ENCODE assay signal across 21 cellular contexts in genomic region chr5:93573627-93573974, GRCh38. TPM values are rescaled to one million over a fixed set of nuclear protein-coding genes. Genes with fewer than 3 reads are reported as not detected.
DNase-seq lines count a peak whose midpoint lies in the region; ATAC-seq, FAIRE-seq and TF ChIP-seq lines count a peak whose summit lies in the region.
"Had no signal": no experiment of that assay in that cellular context is flagged by ENCODE, and none has a peak within 500 bp of the region (broad histone marks: within the 10 kb centered on the region; RNA-seq: fewer than 3 reads in every experiment).

No MANE protein-coding gene starts in this region.

- no TSS peak for BruUV-seq in GM12878 (replicated peaks; lab: Mats Ljungman, UMichigan)

- no peak for TF ChIP-seq RAD21 in GM12878 (IDR thresholded peaks at IDR 0.05; ENCODE audit: insufficient read depth, low read depth, low read length)

- H3K27ac Mint-ChIP-seq in activated naive CD4-positive, alpha-beta T cell treated with anti-CD3 and anti-CD28 coated beads, Interleukin-2, amount 10 ng/mL, durations not matched to agents 7 days and 5 days, result peak overlapping the region; percentile 39
- H3K27ac Mint-ChIP-seq: stimulated activated memory B cell treated with anti-CD40 and anti-IgM and Interleukin-4, amounts not matched to agents 10 μg/mL and 1 μg/mL and 100 μg/mL, for 72 hours had no signal

- peaks cover 13% of the 10 kb centered on the region for H3K4me1 Mint-ChIP-seq in activated naive CD4-positive, alpha-beta T cell treated with anti-CD3 and anti-CD28 coated beads, Interleukin-2, amount 10 ng/mL, durations not matched to agents 7 days and 5 days

- SMC1A ChIA-PET in GM12878 (lab: Charles Lee; ENCODE audit: uncharacterized antibody, unreplicated experiment), result no interaction called here

- H3K27me3 ChIP-seq in GM12878 (replicated peaks in 1 of 2; ENCODE audit: control insufficient read depth in 2 of 2, insufficient read depth in 2 of 2, low read length in 1 of 2), result peaks cover 18 to 36% of the 10 kb centered on the region in 2 experiments
- peaks cover 0 to 98% (median 54%) of the 10 kb centered on the region in 3 donors for H3K27me3 ChIP-seq in stomach
- peaks cover 92% of the 10 kb centered on the region for H3K27me3 ChIP-seq in lower lobe of right lung (ENCODE audit: low read depth)

- 7% methylated on average over 13 of the region's 13 CpGs for WGBS in GM12878 (ENCODE audit: insufficient coverage, insufficient replicate concordance, low lambda C conversion rate, missing lambda C conversion rate)
- WGBS in stomach, 5 donors, result 41 to 68% (median 55%) methylated on average over 13 of the region's 13 CpGs

- H3K79me2 ChIP-seq in GM12878 (ENCODE audit: control insufficient read depth, insufficient read depth, low read length), result no peaks in the 10 kb centered on the region

- no peak overlapping the region for H3K4me2 ChIP-seq in GM12878 (ENCODE audit: control insufficient read depth, insufficient read depth)

- H3K9me3 Mint-ChIP-seq in activated naive CD4-positive, alpha-beta T cell treated with anti-CD3 and anti-CD28 coated beads, Interleukin-2, amount 10 ng/mL, durations not matched to agents 7 days and 5 days, result no peaks in the 10 kb centered on the region
- H3K9me3 Mint-ChIP-seq: stimulated activated memory B cell treated with anti-CD40 and anti-IgM and Interleukin-4, amounts not matched to agents 10 μg/mL and 1 μg/mL and 100 μg/mL, for 72 hours had no signal

- no peaks in the 10 kb centered on the region for H3K36me3 ChIP-seq in GM12878 (ENCODE audit: control insufficient read depth in 2 of 2, insufficient read depth in 2 of 2, low read length in 1 of 2)
- no peaks in the 10 kb centered on the region for H3K36me3 ChIP-seq in kidney (ENCODE audit: control insufficient read depth in 1 of 2, insufficient read depth in 2 of 2, low read length in 2 of 2)
- H3K36me3 ChIP-seq in stomach, result no peaks in the 10 kb centered on the region
- no peaks in the 10 kb centered on the region for H3K36me3 ChIP-seq in lower lobe of right lung
- H3K36me3 ChIP-seq: cardiac muscle cell had no signal

- no peaks in the 10 kb centered on the region for H3K4me1 ChIP-seq in GM12878 (ENCODE audit: control insufficient read depth, insufficient read depth, low read length)
- no peaks in the 10 kb centered on the region for H3K4me1 ChIP-seq in kidney (ENCODE audit: control insufficient read depth in 1 of 2, insufficient read depth in 1 of 2, low read depth in 1 of 2, low read length in 2 of 2)
- peaks cover 8 to 66% (median 34%) of the 10 kb centered on the region in 4 donors for H3K4me1 ChIP-seq in stomach
- H3K4me1 ChIP-seq in lower lobe of right lung, result peaks cover 33% of the 10 kb centered on the region
- H3K4me1 ChIP-seq: foreskin keratinocyte had no signal

- ATAC-seq in GM12878 (no peak), lower lobe of right lung (no peak), GM19463 (IDR thresholded peaks at IDR 0.05; ENCODE audit: unreplicated experiment) (no peak)
- ATAC-seq: activated CD8-positive, alpha-beta memory T cell treated with anti-CD3 and anti-CD28 coated beads, Interleukin-2, amount 10 ng/mL, durations not matched to agents 7 days and 5 days; foreskin keratinocyte; SK-N-SH treated with all-trans-retinoic acid at 6 μM for 48 hours; stimulated activated memory B cell treated with anti-CD40 and anti-IgM and Interleukin-4, amounts not matched to agents 10 μg/mL and 1 μg/mL and 100 μg/mL, for 72 hours had no signal

- no peak overlapping the region for H2AFZ ChIP-seq in GM12878 (ENCODE audit: control insufficient read depth, low read depth, low read length)

- H3K4me3 Mint-ChIP-seq in activated naive CD4-positive, alpha-beta T cell treated with anti-CD3 and anti-CD28 coated beads, Interleukin-2, amount 10 ng/mL, durations not matched to agents 7 days and 5 days, result no peak overlapping the region
- H3K4me3 Mint-ChIP-seq: activated CD8-positive, alpha-beta memory T cell treated with anti-CD3 and anti-CD28 coated beads, Interleukin-2, amount 10 ng/mL, durations not matched to agents 7 days and 5 days; stimulated activated memory B cell treated with anti-CD40 and anti-IgM and Interleukin-4, amounts not matched to agents 10 μg/mL and 1 μg/mL and 100 μg/mL, for 72 hours had no signal

- POLR2A ChIA-PET in GM12878 (lab: Charles Lee), result no interaction called here

- peaks cover 2% of the 10 kb centered on the region for H3K36me3 Mint-ChIP-seq in activated naive CD4-positive, alpha-beta T cell treated with anti-CD3 and anti-CD28 coated beads, Interleukin-2, amount 10 ng/mL, durations not matched to agents 7 days and 5 days
- H3K36me3 Mint-ChIP-seq: CD4-positive, alpha-beta memory T cell; stimulated activated memory B cell treated with anti-CD40 and anti-IgM and Interleukin-4, amounts not matched to agents 10 μg/mL and 1 μg/mL and 100 μg/mL, for 72 hours had no signal

- RAD21 ChIA-PET in GM12878 (lab: Charles Lee; ENCODE audit: unreplicated experiment), result no interaction called here

- CTCF ChIA-PET in activated naive CD4-positive, alpha-beta T cell treated with anti-CD3 and anti-CD28 coated beads, Interleukin-2, amount 10 ng/mL, durations not matched to agents 7 days and 5 days (lab: Charles Lee), result interaction anchor here (1.2 kb wide), 1 partner anchor 34 kb away, joined by 3 read pairs; no protein-coding TSS in a partner anchor
- CTCF ChIA-PET in GM12878 (lab: Yijun Ruan, JAX), result no interaction called here

- intact Hi-C loops in GM12878 (cut with micrococcal nuclease; ENCODE audit: unreplicated experiment), result no loop called here
- intact Hi-C loops in kidney (cut with DNase I), result no loop called here
- intact Hi-C loops in stomach (cut with DNase I; ENCODE audit: low total_unique reads), result no loop called here
- intact Hi-C loops in lower lobe of right lung (cut with DNase I), result no loop called here

- TF ChIP-seq EP300 in GM12878 (IDR thresholded peaks at IDR 0.05; ENCODE audit: borderline replicate concordance in 1 of 2, control insufficient read depth in 1 of 2, low read depth in 2 of 2, low read length in 2 of 2), result no peak
- TF ChIP-seq EP300 in stomach (IDR thresholded peaks at IDR 0.05), result no peak

- no peaks in the 10 kb centered on the region; the same call in 1 of the 3 replicates for H3K9me3 ChIP-seq in GM12878 (replicated peaks; ENCODE audit: control insufficient read depth, insufficient read depth, low read length)
- H3K9me3 ChIP-seq in kidney (ENCODE audit: control insufficient read depth in 1 of 2, low read length in 2 of 2), result no peaks in the 10 kb centered on the region
- H3K9me3 ChIP-seq in stomach, result peaks cover 0 to 8% (median 0%) of the 10 kb centered on the region in 4 donors
- no peaks in the 10 kb centered on the region for H3K9me3 ChIP-seq in lower lobe of right lung

- TF ChIP-seq CTCF in GM12878 (IDR thresholded peaks at IDR 0.05 in 2 of 3, conservative IDR thresholded peaks at IDR 0.05 in 1 of 3; ENCODE audit: control insufficient read depth in 2 of 3, extremely low read depth in 1 of 3, insufficient read depth in 1 of 3, low read depth in 3 of 3, low read length in 3 of 3) (no peak), kidney (IDR thresholded peaks at IDR 0.05; ENCODE audit: borderline replicate concordance, extremely low read depth, insufficient read depth) (no peak), stomach (IDR thresholded peaks at IDR 0.05) (no peak), lower lobe of right lung (IDR thresholded peaks at IDR 0.05) (no peak)

- FAIRE-seq in GM12878 (lab: Jason Lieb, UNC) (no peak), kidney (lab: Jason Lieb, UNC) (no peak)

- DNase-seq in activated naive CD4-positive, alpha-beta T cell treated with anti-CD3 and anti-CD28 coated beads, Interleukin-2, amount 10 ng/mL, durations not matched to agents 7 days and 5 days, result no peak
- no peak for DNase-seq in activated naive CD4-positive, alpha-beta T cell treated with anti-CD3 and anti-CD28 coated beads, Interleukin-2, amount 50 U/mL, for 16 hours
- no peak for DNase-seq in GM12878 (ENCODE audit: low read depth, low spot score)
- no peak for DNase-seq in kidney
- no peak for DNase-seq in stomach
- DNase-seq in lower lobe of right lung, result no peak
- DNase-seq in activated CD8-positive, alpha-beta memory T cell treated with anti-CD3 and anti-CD28 coated beads, Interleukin-2, amount 50 U/mL, for 4 hours, result no peak
- DNase-seq: ACHN; activated CD8-positive, alpha-beta memory T cell treated with anti-CD3 and anti-CD28 coated beads, Interleukin-2, amount 10 ng/mL, durations not matched to agents 7 days and 5 days; activated naive CD4-positive, alpha-beta T cell treated with Interleukin-2 at 50 U/mL for 16 hours; CD4-positive, alpha-beta memory T cell; MM.1S; NCI-H2029; NCI-H526; occipital lobe had no signal

- H4K20me1 ChIP-seq in GM12878 (ENCODE audit: control insufficient read depth, insufficient read depth), result no peaks in the 10 kb centered on the region

- H3K27me3 Mint-ChIP-seq in activated naive CD4-positive, alpha-beta T cell treated with anti-CD3 and anti-CD28 coated beads, Interleukin-2, amount 10 ng/mL, durations not matched to agents 7 days and 5 days, result peaks cover 76% of the 10 kb centered on the region

- in situ Hi-C loops in GM12878 (cut with MboI), result no loop called here

- H3K9ac ChIP-seq in GM12878 (ENCODE audit: control insufficient read depth, insufficient read depth, low read length) (no peak overlapping the region), kidney (ENCODE audit: low read length in 2 of 2) (no peak overlapping the region)
- H3K9ac ChIP-seq: GM23248 had no signal

- TF ChIP-seq POLR2A in GM12878 (IDR thresholded peaks at IDR 0.05; ENCODE audit: low read depth, low read length), result no peak
- TF ChIP-seq POLR2A in stomach (IDR thresholded peaks at IDR 0.05), result no peak

- H3K4me3 ChIP-seq in GM12878 (no peak overlapping the region), kidney (ENCODE audit: low read length in 2 of 2) (peak overlapping the region in 1 of 2 donors; percentile 52), stomach (peak overlapping the region in 1 of 4 donors; percentile 5), lower lobe of right lung (no peak overlapping the region)
- H3K4me3 ChIP-seq: cardiac muscle cell had no signal

- H3K27ac ChIP-seq in GM12878 (ENCODE audit: control insufficient read depth, insufficient read depth) (no peak overlapping the region), kidney (ENCODE audit: low read depth in 2 of 2, low read length in 2 of 2) (peak overlapping the region; percentile 29 to 60), stomach (peak overlapping the region in 4 of 5 donors; percentile 38 to 91 (median 76)), lower lobe of right lung (no peak overlapping the region)
- H3K27ac ChIP-seq: cardiac muscle cell, foreskin keratinocyte, GM23248 had no signal

RNA-seq across cellular contexts. Expression of gene NR2F1-AS1, which starts 7.4 kb away (rescaled TPM):
- total RNA-seq in GM12878 (2013; cell fraction: nucleolus; rRNA removed), result 9.3 and 9.9 TPM in 2 replicates
- total RNA-seq in GM12878 (2014; rRNA removed) (0.38 and 0.85 TPM in 2 replicates), GM12878 (2014; rRNA removed; fragmentation: Illumina TruSeq; extraction: Trizol) (0.18 and 0.27 TPM in 2 replicates), GM12878 (2021) (0.19 and 0.62 TPM in 2 replicates), kidney (13.0 TPM), stomach (10 to 100 TPM in 4 of 5 donors, 1 to 10 TPM in 1; 4.3 to 40.8 (median 15.8) TPM), lower lobe of right lung (11.1 TPM)
- not detected for polyA plus RNA-seq in GM12878 (2011; ENCODE audit: low read depth)
- polyA plus RNA-seq in GM12878 (2011; rRNA removed) (0.23 and 0.30 TPM in 2 replicates), GM12878 (2014; fragmentation: Illumina TruSeq; extraction: Trizol) (0.18 TPM in 1 of 2 replicates, not detected in the other), GM12878 (2014; fragmentation: Nextera tagmentation; extraction: Ambion mirVana) (under 1 TPM; 0.26 to 0.31 TPM), GM12878 (2014; rRNA removed) (0.11 and 0.27 TPM in 2 replicates), GM12878 (2016; fragmentation: Nextera tagmentation; extraction: Ambion mirVana) (under 1 TPM; 0.11 to 0.50 TPM), kidney (ENCODE audit: insufficient read depth, low read depth, low replicate concordance) (16.0 TPM), stomach (10 to 100 TPM in 2 of 3 donors, 1 to 10 TPM in 1; 9.7 to 19.6 (median 12.7) TPM)
- 0.10 TPM in 1 of 2 replicates, not detected in the other for polyA plus RNA-seq in GM12878 (2011; cell fraction: cytosol; rRNA removed)
- 0.19 TPM in 1 of 2 replicates, not detected in the other for polyA plus RNA-seq in GM12878 (2011; cell fraction: nucleus; rRNA removed)
- 0.27 TPM in 1 of 2 replicates, not detected in the other for polyA plus RNA-seq in GM12878 (2012)
- 0.07 and 0.21 TPM in 2 replicates for polyA minus RNA-seq in GM12878 (2011; rRNA and poly(A)+ RNA removed)
- not detected in 2 replicates for polyA minus RNA-seq in GM12878 (2011; cell fraction: cytosol; rRNA and poly(A)+ RNA removed)
- polyA minus RNA-seq in GM12878 (2011; cell fraction: nucleus; rRNA and poly(A)+ RNA removed), result 0.38 TPM in 1 of 2 replicates, not detected in the other
- total RNA-seq: activated CD8-positive, alpha-beta memory T cell treated with anti-CD3 and anti-CD28 coated beads, Interleukin-2, amount 10 ng/mL, durations not matched to agents 7 days and 5 days; CD4-positive, alpha-beta memory T cell; foreskin keratinocyte had no signal
- polyA plus RNA-seq: CD4-positive, alpha-beta memory T cell; foreskin keratinocyte had no signal

RNA-seq across cellular contexts. Expression of gene NR2F1, which starts 9.4 kb away (rescaled TPM):
- not detected in 2 replicates for total RNA-seq in GM12878 (2013; cell fraction: nucleolus; rRNA removed)
- total RNA-seq in GM12878 (2014; rRNA removed), result 0.22 and 0.79 TPM in 2 replicates
- not detected in 2 replicates for total RNA-seq in GM12878 (2014; rRNA removed; fragmentation: Illumina TruSeq; extraction: Trizol)
- total RNA-seq in GM12878 (2021), result 0.32 and 0.36 TPM in 2 replicates
- not detected for polyA plus RNA-seq in GM12878 (2011; ENCODE audit: low read depth)
- 0.06 TPM in 1 of 2 replicates, not detected in the other for polyA plus RNA-seq in GM12878 (2011; rRNA removed)
- 0.09 and 0.10 TPM in 2 replicates for polyA plus RNA-seq in GM12878 (2011; cell fraction: cytosol; rRNA removed)
- polyA plus RNA-seq in GM12878 (2011; cell fraction: nucleus; rRNA removed), result 0.25 and 0.28 TPM in 2 replicates
- polyA plus RNA-seq in GM12878 (2012), result not detected in 2 replicates
- polyA plus RNA-seq in GM12878 (2014; fragmentation: Illumina TruSeq; extraction: Trizol), result not detected in 2 replicates
- polyA plus RNA-seq in GM12878 (2014; fragmentation: Nextera tagmentation; extraction: Ambion mirVana), result under 1 TPM in 1 of 2 experiments, not detected in 1; 0.04 TPM
- polyA plus RNA-seq in GM12878 (2014; rRNA removed), result not detected in 2 replicates
- not detected for polyA plus RNA-seq in GM12878 (2016; fragmentation: Nextera tagmentation; extraction: Ambion mirVana)
- 0.10 TPM in 1 of 2 replicates, not detected in the other for polyA minus RNA-seq in GM12878 (2011; rRNA and poly(A)+ RNA removed)
- 0.94 and 1.1 TPM in 2 replicates for polyA minus RNA-seq in GM12878 (2011; cell fraction: cytosol; rRNA and poly(A)+ RNA removed)
- 0.38 TPM in 1 of 2 replicates, not detected in the other for polyA minus RNA-seq in GM12878 (2011; cell fraction: nucleus; rRNA and poly(A)+ RNA removed)
- total RNA-seq in kidney, result 49.5 TPM
- 22.8 TPM for polyA plus RNA-seq in kidney (ENCODE audit: insufficient read depth, low read depth, low replicate concordance)
- 100 to 1,000 TPM in 1 of 5 donors, 10 to 100 TPM in 3, under 1 TPM in 1; 0.87 to 115 (median 20.4) TPM for total RNA-seq in stomach
- polyA plus RNA-seq in stomach, result 10 to 100 TPM; 10.7 to 25.7 (median 24.3) TPM
- total RNA-seq in lower lobe of right lung, result 42.6 TPM
- total RNA-seq: activated CD8-positive, alpha-beta memory T cell treated with anti-CD3 and anti-CD28 coated beads, Interleukin-2, amount 10 ng/mL, durations not matched to agents 7 days and 5 days; CD4-positive, alpha-beta memory T cell; foreskin keratinocyte had no signal
- polyA plus RNA-seq: CD4-positive, alpha-beta memory T cell; foreskin keratinocyte had no signal

Comparison
In these comparisons a context has a peak if more than half of its experiments do, and no peak if none do; other contexts are left out.
1. H3K27ac ChIP-seq: peak in kidney (2 of 2) and stomach (4 of 5); none in GM12878 (single experiment) and lower lobe of right lung (single experiment).